13 cellular contexts compared by ENCODE assay signal in genomic region chr14:78253986-78254385, GRCh38.
DNase-seq lines count a peak whose midpoint lies in the region; ATAC-seq and TF ChIP-seq lines count a peak whose summit lies in the region.
"Had no signal": no experiment of that assay in that cellular context is flagged by ENCODE, and none has a peak within 500 bp of the region (broad histone marks: within the 10 kb centered on the region; RNA-seq: fewer than 3 reads in every experiment).

No MANE protein-coding gene starts in this region.

- in situ Hi-C loops in transverse colon (cut with MboI; ENCODE audit: low pct_ligation_motif_present in 1 of 4, low pct_unique_long_range_greater_than_20kb in 1 of 4, low sequenced_read_pairs in 3 of 4) = no loop called here

- POLR2A ChIA-PET in A673 (lab: Charles Lee; ENCODE audit: low non-redundant PET) = no interaction called here

- H3K9me3 ChIP-seq in A673 (ENCODE audit: low read depth, low read length, poor library complexity, severe bottlenecking) (no peaks in the 10 kb centered on the region), right lobe of liver (no peaks in the 10 kb centered on the region), transverse colon (no peaks in the 10 kb centered on the region), sigmoid colon (no peaks in the 10 kb centered on the region)

- CTCF ChIA-PET in A673 (lab: Charles Lee) = no interaction called here

- H3K36me3 ChIP-seq in A673 (ENCODE audit: insufficient read depth, low read length, poor library complexity, severe bottlenecking) (no peaks in the 10 kb centered on the region), right lobe of liver (no peaks in the 10 kb centered on the region), transverse colon (no peaks in the 10 kb centered on the region), sigmoid colon (no peaks in the 10 kb centered on the region)

- TF ChIP-seq EP300 in transverse colon (IDR thresholded peaks at IDR 0.05; ENCODE audit: low read depth) (no peak), sigmoid colon (IDR thresholded peaks at IDR 0.05) (no peak)

- DNase-seq in A673 (ENCODE audit: low spot score) (peak; percentile 3), H4 (ENCODE audit: low spot score) (peak; percentile 77), SW480 (ENCODE audit: low spot score) (peak; percentile 82), foreskin keratinocyte (peak; percentile 78 to 95), right lobe of liver (no peak), transverse colon (no peak), NCI-H1105 (lab: John Stamatoyannopoulos, UW) (no peak), sigmoid colon (no peak)
- DNase-seq: C1 segment of cervical spinal cord, NCI-H146, occipital lobe had no signal

- intact Hi-C loops in A673 (cut with micrococcal nuclease; ENCODE audit: unreplicated experiment) (no loop called here), right lobe of liver (cut with DNase I) (no loop called here), transverse colon (cut with DNase I; ENCODE audit: low total_unique reads) (no loop called here), sigmoid colon (cut with DNase I) (no loop called here)

- H3K4me1 ChIP-seq in A673 (ENCODE audit: insufficient read depth, low read length, poor library complexity, severe bottlenecking) (no peaks in the 10 kb centered on the region), foreskin keratinocyte (peaks cover 7% of the 10 kb centered on the region), right lobe of liver (no peaks in the 10 kb centered on the region), transverse colon (no peaks in the 10 kb centered on the region), sigmoid colon (no peaks in the 10 kb centered on the region)

- H3K27ac ChIP-seq in A673 (ENCODE audit: low read depth, low read length, poor library complexity, severe bottlenecking) = no peak overlapping the region
- H3K27ac ChIP-seq in foreskin keratinocyte = peak overlapping the region; percentile 79
- no peak overlapping the region for H3K27ac ChIP-seq in right lobe of liver
- H3K27ac ChIP-seq in transverse colon = no peak overlapping the region
- no peak overlapping the region for H3K27ac ChIP-seq in sigmoid colon
- H3K27ac ChIP-seq: hepatocyte had no signal

- H3K4me3 ChIP-seq in A673 (ENCODE audit: low read depth, low read length, poor library complexity, severe bottlenecking) (no peak overlapping the region), right lobe of liver (no peak overlapping the region), transverse colon (no peak overlapping the region), sigmoid colon (no peak overlapping the region)
- H3K4me3 ChIP-seq: hepatocyte had no signal

- 42% methylated on average over 2 of the region's 3 CpGs for WGBS in right lobe of liver (ENCODE audit: insufficient coverage, low coverage, low lambda C conversion rate, missing lambda C conversion rate)
- WGBS in transverse colon (ENCODE audit: low coverage in 1 of 2), 2 donors = 80 to 91% methylated on average over 1 to 3 of the region's 3 CpGs
- WGBS in sigmoid colon, 2 donors = 88 to 90% methylated on average over 3 of the region's 3 CpGs

- TF ChIP-seq POLR2A in right lobe of liver (IDR thresholded peaks at IDR 0.05) (no peak), transverse colon (IDR thresholded peaks at IDR 0.05) (no peak), sigmoid colon (IDR thresholded peaks at IDR 0.05) (no peak)

- TF ChIP-seq CTCF in A673 (conservative IDR thresholded peaks at IDR 0.05; ENCODE audit: low read depth, low read length) (no peak), foreskin keratinocyte (conservative IDR thresholded peaks at IDR 0.05) (no peak), right lobe of liver (IDR thresholded peaks at IDR 0.05) (no peak), transverse colon (IDR thresholded peaks at IDR 0.05) (no peak), sigmoid colon (IDR thresholded peaks at IDR 0.05) (no peak)

- ATAC-seq in foreskin keratinocyte = peak; percentile 93
- no peak for ATAC-seq in right lobe of liver
- ATAC-seq: stimulated activated memory B cell treated with anti-CD40 and anti-IgM and Interleukin-4, amounts not matched to agents 10 μg/mL and 1 μg/mL and 100 μg/mL, for 72 hours had no signal

- no TSS peak for BruUV-seq in A673 (replicated peaks; lab: Mats Ljungman, UMichigan)

- H3K27me3 ChIP-seq in A673 (replicated peaks; ENCODE audit: insufficient read depth, low read depth, low read length, poor library complexity) = peaks cover 6% of the 10 kb centered on the region
- peaks cover 55% of the 10 kb centered on the region for H3K27me3 ChIP-seq in foreskin keratinocyte
- no peaks in the 10 kb centered on the region for H3K27me3 ChIP-seq in right lobe of liver
- H3K27me3 ChIP-seq in transverse colon = no peaks in the 10 kb centered on the region
- no peaks in the 10 kb centered on the region for H3K27me3 ChIP-seq in sigmoid colon
- H3K27me3 ChIP-seq: hepatocyte had no signal

Comparison
In these comparisons a context has a peak if more than half of its experiments do, and no peak if none do; other contexts are left out.
1. DNase-seq: peak in A673 (single experiment), H4 (single experiment), SW480 (single experiment) and foreskin keratinocyte (2 of 2); none in right lobe of liver (0 of 3), transverse colon (single experiment), NCI-H1105 (single experiment) and sigmoid colon (single experiment).